In genomic region chrX:16185725-16186136, GRCh38 we compare ENCODE assay signal across 8 cellular contexts. TPM values are rescaled to one million over a fixed set of nuclear protein-coding genes. Genes with fewer than 3 reads are reported as not detected.
DNase-seq lines count a peak whose midpoint lies in the region; ATAC-seq and TF ChIP-seq lines count a peak whose summit lies in the region.

No MANE protein-coding gene starts in this region.

- no peak for TF ChIP-seq CTCF in AG10803 (conservative IDR thresholded peaks at IDR 0.05; ENCODE audit: low read length)

- ATAC-seq in GM19328 (IDR thresholded peaks at IDR 0.05; ENCODE audit: unreplicated experiment) (peak; percentile 83), HG03175 (IDR thresholded peaks at IDR 0.05; ENCODE audit: unreplicated experiment) (peak; percentile 100)

- DNase-seq in AG10803 (ENCODE audit: low read depth) (peak; percentile 77), T1000 (lab: John Stamatoyannopoulos, UW) (peak; percentile 5), lung microvascular endothelial cell (ENCODE audit: low read depth in 2 of 2) (peak; percentile 5 to 83), epidermal melanocyte (ENCODE audit: insufficient read length, low spot score) (no peak), COR-L47 (lab: John Stamatoyannopoulos, UW) (no peak)
- DNase-seq in stimulated activated CD4-positive, alpha-beta T cell treated with anti-CD3 and anti-CD28 coated beads, Interleukin-1b, Interleukin-23, amount 100 ng/mL, for 48 hours = no peak

- no peak overlapping the region for H3K4me3 ChIP-seq in AG10803 (ENCODE audit: low read length)

RNA-seq across cellular contexts. Expression of gene MAGEB17, which starts 18.4 kb away (rescaled TPM):
- total RNA-seq in lung microvascular endothelial cell = not detected in 2 replicates

Comparison
In these comparisons a context has a peak if more than half of its experiments do, and no peak if none do; other contexts are left out.
1. DNase-seq: peak in AG10803 (single experiment), T1000 (single experiment) and lung microvascular endothelial cell (2 of 2); none in stimulated activated CD4-positive, alpha-beta T cell treated with anti-CD3 and anti-CD28 coated beads, Interleukin-1b, Interleukin-23, amount 100 ng/mL, for 48 hours (single experiment), epidermal melanocyte (single experiment) and COR-L47 (single experiment).